Comparison of ENCODE assay signal across 13 cellular contexts in genomic region chr4:87033902-87034301, GRCh38.
DNase-seq lines count a peak whose midpoint lies in the region; ATAC-seq, FAIRE-seq and TF ChIP-seq lines count a peak whose summit lies in the region.
"Had no signal": no experiment of that assay in that cellular context is flagged by ENCODE, and none has a peak within 500 bp of the region (broad histone marks: within the 10 kb centered on the region; RNA-seq: fewer than 3 reads in every experiment).

No MANE protein-coding gene starts in this region.

- H3K4ac ChIP-seq in H1 (replicated peaks; ENCODE audit: insufficient read length, low read depth, low read length) = no peak overlapping the region

- TF ChIP-seq CTCF in heart right ventricle (IDR thresholded peaks at IDR 0.05) (peak in 2 of 9 donors; percentile 20 to 34), H1 (IDR thresholded peaks at IDR 0.05; ENCODE audit: control extremely low read depth in 1 of 3, insufficient read depth in 1 of 3, low read depth in 1 of 3, low read length in 3 of 3) (peak; percentile 30 to 57 (median 35); a peak in 2 of 4 replicates), neural progenitor cell (IDR thresholded peaks at IDR 0.05) (peak; percentile 22), vagina (IDR thresholded peaks at IDR 0.05) (no peak)

- peaks cover 2% of the 10 kb centered on the region; the same call in 1 of the 2 replicates for H3K23me2 ChIP-seq in H1 (ENCODE audit: low read depth, low read length)

- H3K4me3 Mint-ChIP-seq in neural progenitor cell = no peak overlapping the region
- H3K4me3 Mint-ChIP-seq: activated T-cell treated with anti-CD3 and anti-CD28 coated beads, Interleukin-2, amount 50 U/mL, for 4 hours had no signal

- no peak overlapping the region for H3K18ac ChIP-seq in H1 (ENCODE audit: extremely low read depth, low read length)

- H3K9ac ChIP-seq in H1 (replicated peaks in 1 of 4; ENCODE audit: extremely low read depth in 1 of 4, low read depth in 3 of 4, low read length in 3 of 4) (no peak overlapping the region), neural progenitor cell (no peak overlapping the region)

- H3K36me3 ChIP-seq in heart right ventricle (no peaks in the 10 kb centered on the region), H1 (ENCODE audit: control insufficient read depth in 2 of 4, insufficient read depth in 4 of 4, low read length in 3 of 4) (no peaks in the 10 kb centered on the region), neural progenitor cell (no peaks in the 10 kb centered on the region), vagina (no peaks in the 10 kb centered on the region)
- H3K36me3 ChIP-seq: prostate gland had no signal

- no peaks in the 10 kb centered on the region for H3K9me3 ChIP-seq in heart right ventricle
- no peaks in the 10 kb centered on the region for H3K9me3 ChIP-seq in H1 (ENCODE audit: insufficient read depth in 2 of 2, low read depth in 1 of 2, low read length in 1 of 2)
- H3K9me3 ChIP-seq in neural progenitor cell (ENCODE audit: low read depth) = no peaks in the 10 kb centered on the region
- no peaks in the 10 kb centered on the region for H3K9me3 ChIP-seq in vagina
- H3K9me3 ChIP-seq: prostate gland had no signal

- peaks cover 29 to 33% of the 10 kb centered on the region in 2 experiments for H4K20me1 ChIP-seq in H1 (replicated peaks in 1 of 2; ENCODE audit: control insufficient read depth in 1 of 2, insufficient read depth in 2 of 2, low read length in 2 of 2)
- H4K20me1 ChIP-seq in neural progenitor cell (ENCODE audit: low read depth) = peaks cover 84% of the 10 kb centered on the region

- H2AFZ ChIP-seq in H1 (ENCODE audit: low read length) (no peak overlapping the region), neural progenitor cell (replicated peaks) (no peak overlapping the region)

- no peak overlapping the region for H2BK20ac ChIP-seq in H1 (ENCODE audit: low read length)

- H4K5ac ChIP-seq in H1 (ENCODE audit: insufficient read length, low read depth, low read length) = no peak overlapping the region

- peak; percentile 29 to 41 for TF ChIP-seq RAD21 in H1 (IDR thresholded peaks at IDR 0.05 in 1 of 2, conservative IDR thresholded peaks at IDR 0.05 in 1 of 2; ENCODE audit: low read depth in 2 of 2, low read length in 2 of 2)

- H2BK120ac ChIP-seq in H1 (replicated peaks; ENCODE audit: low read depth, low read length) = no peak overlapping the region

- peaks cover 66% of the 10 kb centered on the region for H3F3A ChIP-seq in neural progenitor cell (ENCODE audit: low read depth)

- DNase-seq in heart right ventricle (no peak), cardiac septum (ENCODE audit: low spot score) (no peak), H1 (ENCODE audit: low read depth in 1 of 2, low spot score in 2 of 2) (no peak), neural progenitor cell (ENCODE audit: low spot score) (peak; percentile 67), vagina (ENCODE audit: extremely low spot score in 2 of 2) (no peak), NCI-H1436 treated with DMSO at 0.1 percent for 48 hours (lab: John Stamatoyannopoulos, UW) (no peak), posterior cingulate gyrus (no peak)
- DNase-seq: activated CD4-positive, alpha-beta T cell treated with anti-CD3 and anti-CD28 coated beads for 48 hours; activated T-cell treated with anti-CD3 and anti-CD28 coated beads, Interleukin-2, amount 50 U/mL, for 4 hours; amygdala had no signal

- H3K4me1 Mint-ChIP-seq in neural progenitor cell = peaks cover 45% of the 10 kb centered on the region

- FAIRE-seq in H1 (lab: Jason Lieb, UNC) = peak; percentile 58
- FAIRE-seq: A204.1 had no signal

- H3K9me3 Mint-ChIP-seq in neural progenitor cell = no peaks in the 10 kb centered on the region
- H3K9me3 Mint-ChIP-seq: activated T-cell treated with anti-CD3 and anti-CD28 coated beads, Interleukin-2, amount 50 U/mL, for 4 hours had no signal

- H2AK5ac ChIP-seq in H1 (ENCODE audit: low read depth, low read length) = no peak overlapping the region

- peak overlapping the region in 2 of 10 donors; percentile 3 to 24 for H3K4me3 ChIP-seq in heart right ventricle
- H3K4me3 ChIP-seq in H1 (ENCODE audit: extremely low read depth in 1 of 4, insufficient read depth in 2 of 4, low read depth in 3 of 4, low read length in 4 of 4) = no peak overlapping the region
- H3K4me3 ChIP-seq in neural progenitor cell = peak overlapping the region; percentile 15
- H3K4me3 ChIP-seq in vagina = no peak overlapping the region
- H3K4me3 ChIP-seq: prostate gland had no signal

- H3K79me2 ChIP-seq in H1 (ENCODE audit: control insufficient read depth in 1 of 2, insufficient read depth in 2 of 2, low read length in 2 of 2) (peaks cover 9 to 98% of the 10 kb centered on the region in 2 experiments), neural progenitor cell (ENCODE audit: low read depth) (peaks cover 98% of the 10 kb centered on the region)

- no peak overlapping the region for H3K27ac Mint-ChIP-seq in neural progenitor cell

- intact Hi-C loops in heart right ventricle (cut with DNase I) = loop anchor here in 1 of 10 donors (2.0 kb wide), 1 partner anchor 25 kb away; no protein-coding TSS in a partner anchor
- intact Hi-C loops in cardiac septum (cut with DNase I) = no loop called here
- intact Hi-C loops in vagina (cut with DNase I) = no loop called here
- intact Hi-C loops in posterior cingulate gyrus (cut with DNase I) = loop anchor here (2.0 kb wide), 1 partner anchor 27 kb away; no protein-coding TSS in a partner anchor

- H3K27me3 ChIP-seq in heart right ventricle (no peaks in the 10 kb centered on the region), H1 (replicated peaks in 1 of 4; ENCODE audit: control insufficient read depth in 3 of 4, extremely low read depth in 1 of 4, insufficient read depth in 3 of 4, low read length in 3 of 4) (no peaks in the 10 kb centered on the region), neural progenitor cell (no peaks in the 10 kb centered on the region), vagina (no peaks in the 10 kb centered on the region)

- H2BK5ac ChIP-seq in H1 (ENCODE audit: low read depth, low read length) = no peak overlapping the region

- no peaks in the 10 kb centered on the region for H3K36me3 Mint-ChIP-seq in neural progenitor cell

- ATAC-seq in heart right ventricle = no peak
- no peak for ATAC-seq in HG03196 (IDR thresholded peaks at IDR 0.05; ENCODE audit: unreplicated experiment)

- peaks cover 2% of the 10 kb centered on the region; the same call in 1 of the 2 replicates for H3K79me1 ChIP-seq in H1 (ENCODE audit: low read depth, low read length)

- H3K27ac ChIP-seq in heart right ventricle (peak overlapping the region; percentile 14 to 95 (median 78)), H1 (ENCODE audit: low read depth, low read length) (no peak overlapping the region), neural progenitor cell (peak overlapping the region; percentile 18), vagina (peak overlapping the region; percentile 76)

- CTCF ChIA-PET in H1 (lab: Charles Lee; ENCODE audit: partially characterized antibody) = interaction anchor here (1.3 kb wide), 1 partner anchor 10 kb away, joined by 4 read pairs; no protein-coding TSS in a partner anchor

- H3K14ac ChIP-seq in H1 (ENCODE audit: insufficient read length) = no peak overlapping the region

- POLR2A ChIA-PET in H1 (lab: Charles Lee; ENCODE audit: partially characterized antibody) = interaction anchor here (0.9 to 1.6 kb wide), 4 partner anchors 9 to 27 kb away, joined by 3 to 8 read pairs (median 4); no protein-coding TSS in a partner anchor

- no peak overlapping the region; the same call in 1 of the 2 replicates for H2BK15ac ChIP-seq in H1 (ENCODE audit: low read length)

- 48 to 52% methylated on average over 8 of the region's 8 CpGs for WGBS in heart right ventricle, 2 donors
- 46% methylated on average over 8 of the region's 8 CpGs; no CpG with 5 or more reads in 1 of the 2 experiments for WGBS in H1 (ENCODE audit: extremely low coverage in 1 of 2, insufficient coverage in 1 of 2, insufficient read length in 1 of 2, insufficient replicate concordance in 2 of 2, low coverage in 1 of 2, low lambda C conversion rate in 2 of 2, missing lambda C conversion rate in 1 of 2), 2 experiments

- H3K23ac ChIP-seq in H1 (ENCODE audit: insufficient read length) = no peak overlapping the region

- H4K91ac ChIP-seq in H1 (replicated peaks; ENCODE audit: insufficient read length, low read length) = no peak overlapping the region

- no peak overlapping the region for H3K56ac ChIP-seq in H1 (replicated peaks; ENCODE audit: insufficient read length, low read depth, low read length)

- H4K8ac ChIP-seq in H1 (ENCODE audit: extremely low read depth, insufficient read depth, low read length) = no peak overlapping the region

- no peak for TF ChIP-seq POLR2A in H1 (IDR thresholded peaks at IDR 0.05; ENCODE audit: control extremely low read depth in 1 of 2, low read depth in 2 of 2, low read length in 2 of 2)
- no peak for TF ChIP-seq POLR2A in vagina (IDR thresholded peaks at IDR 0.05)

- H3K4me1 ChIP-seq in heart right ventricle (peaks cover 59 to 100% (median 99%) of the 10 kb centered on the region in 9 donors), H1 (replicated peaks in 1 of 4; ENCODE audit: control insufficient read depth in 3 of 4, insufficient read depth in 4 of 4, low read length in 3 of 4) (peaks cover 8 to 34% (median 22%) of the 10 kb centered on the region in 4 experiments), neural progenitor cell (peaks cover 95% of the 10 kb centered on the region), vagina (peaks cover 100% of the 10 kb centered on the region)

- no peaks in the 10 kb centered on the region for H3K27me3 Mint-ChIP-seq in neural progenitor cell (ENCODE audit: insufficient read depth, low read depth)

- no peak for TF ChIP-seq EP300 in H1 (IDR thresholded peaks at IDR 0.05; ENCODE audit: borderline replicate concordance in 1 of 2, low read depth in 2 of 2, low read length in 2 of 2)

- H3K4me2 ChIP-seq in H1 (ENCODE audit: insufficient read depth in 1 of 2, low read depth in 2 of 2, low read length in 2 of 2) = peak overlapping the region; percentile 28 to 41; a peak in 3 of 4 replicates
- H3K4me2 ChIP-seq in neural progenitor cell = peak overlapping the region; percentile 70

- no peak overlapping the region for H2BK12ac ChIP-seq in H1 (ENCODE audit: low read depth, low read length)

TF ChIP-seq in H1, 55 proteins besides CTCF, POLR2A, EP300 and RAD21 (continues in another document):
- TF ChIP-seq KDM1A (IDR thresholded peaks at IDR 0.05; ENCODE audit: borderline replicate concordance, low read length) (peak; percentile 62; the same call in 1 of the 2 replicates), ATF2 (IDR thresholded peaks at IDR 0.05; ENCODE audit: low read length) (0 out of 2 replicates have a peak, but pooled peaks have one; percentile 44), SIRT6 (IDR thresholded peaks at IDR 0.05; ENCODE audit: low read length) (no peak)

Comparison
In these comparisons a context has a peak if more than half of its experiments do, and no peak if none do; other contexts are left out.
1. CTCF ChIP-seq: peak in H1 (3 of 3) and neural progenitor cell (single experiment); none in vagina (0 of 3).